ENCODE assay signal across 25 cellular contexts in the genomic region with DNA sequence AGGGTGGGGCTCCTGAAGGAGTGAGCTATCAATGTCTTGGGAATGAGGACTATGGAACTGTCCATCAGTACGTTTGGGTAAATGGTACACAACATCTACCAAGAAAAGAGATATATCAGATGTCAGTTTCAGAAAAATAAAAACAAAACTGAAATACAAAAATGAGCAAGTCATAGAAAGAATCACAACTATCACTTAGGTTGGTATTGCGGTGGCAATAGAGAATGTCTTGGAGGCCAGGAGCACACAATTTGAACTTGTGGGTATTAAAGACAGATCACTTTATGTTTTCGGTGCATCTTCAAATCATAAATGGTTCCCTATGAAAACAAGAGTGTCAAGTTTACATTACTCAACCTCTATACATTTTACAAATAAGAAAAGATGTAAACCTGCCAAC.
"Had no signal": no experiment of that assay in that cellular context is flagged by ENCODE, and none has a peak within 500 bp of the region (broad histone marks: within the 10 kb centered on the region; RNA-seq: fewer than 3 reads in every experiment).

No MANE protein-coding gene starts in this region.

- FAIRE-seq: endometrium, islet of Langerhans, keratinocyte had no signal

- DNase-seq: colonic mucosa; cortex of kidney; effector CD8-positive, alpha-beta T cell; effector memory CD8-positive, alpha-beta T cell; endodermal cell; erythroblast; esophagus squamous epithelium; foreskin fibroblast; foreskin melanocyte; gastrocnemius medialis; glutamatergic neuron; head of caudate nucleus; heart right ventricle; hippocampal formation; left cardiac atrium; left lung; left ventricle myocardium superior; lower lobe of right lung; mesenchymal stem cell; mucosa of descending colon; naive B cell had no signal

- ATAC-seq: effector memory CD8-positive, alpha-beta T cell; esophagus mucosa; gastrocnemius medialis; heart right ventricle; left cardiac atrium; left lung; left ventricle myocardium superior; lower lobe of right lung; mucosa of descending colon had no signal
